10 cellular contexts compared by ENCODE assay signal in the genomic region with DNA sequence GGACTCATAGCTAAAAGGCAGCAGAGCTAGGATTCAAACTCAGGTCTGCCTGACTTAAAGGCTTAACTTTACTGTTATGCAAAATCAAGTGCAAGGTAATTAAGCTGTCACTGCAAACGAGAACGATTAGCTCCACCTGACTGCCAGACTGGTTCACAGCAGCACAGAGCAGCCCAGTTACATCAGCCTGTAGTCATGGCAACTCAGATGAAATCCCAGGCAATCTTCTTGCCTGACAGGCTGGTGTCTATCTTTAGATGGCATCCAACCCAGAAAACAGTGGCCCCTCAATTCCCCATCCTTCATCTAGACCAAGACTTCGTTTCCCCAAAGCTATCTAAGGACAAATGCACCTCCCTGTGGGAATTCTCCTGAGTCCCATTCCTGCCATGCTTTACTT.
A peak's percentile ranks its signal among the peaks of the same experiment; 100 is the strongest.
DNase-seq lines count a peak whose midpoint lies in the region; ATAC-seq, FAIRE-seq and TF ChIP-seq lines count a peak whose summit lies in the region.
"Had no signal": no experiment of that assay in that cellular context is flagged by ENCODE, and none has a peak within 500 bp of the region (broad histone marks: within the 10 kb centered on the region; RNA-seq: fewer than 3 reads in every experiment).

No MANE protein-coding gene starts in this region.

- peaks cover 5 to 91% (median 12%) of the 10 kb centered on the region in 3 donors for H3K36me3 Mint-ChIP-seq in naive thymus-derived CD8-positive, alpha-beta T cell

- no peaks in the 10 kb centered on the region for H3K9me3 Mint-ChIP-seq in naive thymus-derived CD8-positive, alpha-beta T cell

- POLR2A ChIA-PET in naive thymus-derived CD8-positive, alpha-beta T cell (lab: Charles Lee), result no interaction called here

- H3K27me3 Mint-ChIP-seq in naive thymus-derived CD8-positive, alpha-beta T cell, result no peaks in the 10 kb centered on the region

- no peak for FAIRE-seq in GM12891 (lab: Jason Lieb, UNC)
- FAIRE-seq: GM18507 had no signal

- DNase-seq in H7 (peak; percentile 79), NCI-H2171 (lab: John Stamatoyannopoulos, UW) (peak; percentile 48), dermis microvascular lymphatic vessel endothelial cell (ENCODE audit: low read depth in 2 of 2) (peak; percentile 52 to 78), NCI-H128 (lab: John Stamatoyannopoulos, UW; ENCODE audit: unreplicated experiment) (no peak), GM12891 (ENCODE audit: insufficient read length, low spot score) (no peak)
- DNase-seq in naive thymus-derived CD8-positive, alpha-beta T cell, result peak in 6 of 10 donors; percentile 2 to 66 (median 33)

- peak; percentile 74 to 83 for ATAC-seq in naive thymus-derived CD8-positive, alpha-beta T cell
- ATAC-seq in GM18502 (IDR thresholded peaks at IDR 0.05; ENCODE audit: poor library complexity, unreplicated experiment) (no peak), GM19023 (IDR thresholded peaks at IDR 0.05; ENCODE audit: unreplicated experiment) (no peak)

- no peaks in the 10 kb centered on the region for H3K27me3 ChIP-seq in H7 (ENCODE audit: control insufficient read depth, insufficient read depth, low read length)
- H3K27me3 ChIP-seq: breast epithelium had no signal

- peaks cover 18 to 33% (median 27%) of the 10 kb centered on the region in 4 donors for H3K4me1 Mint-ChIP-seq in naive thymus-derived CD8-positive, alpha-beta T cell

- TF ChIP-seq POLR2A in GM12891 (IDR thresholded peaks at IDR 0.05; ENCODE audit: low read depth, low read length), result no peak

- peak overlapping the region in 8 of 10 donors; percentile 34 to 81 (median 64) for H3K27ac Mint-ChIP-seq in naive thymus-derived CD8-positive, alpha-beta T cell

- H3K4me3 Mint-ChIP-seq in naive thymus-derived CD8-positive, alpha-beta T cell, result no peak overlapping the region

- peaks cover 1% of the 10 kb centered on the region; the same call in 1 of the 2 replicates for H3K36me3 ChIP-seq in H7 (replicated peaks; ENCODE audit: control insufficient read depth, insufficient read depth, low read length)
- H3K36me3 ChIP-seq: breast epithelium had no signal

- H3K4me3 ChIP-seq in H7 (ENCODE audit: insufficient read depth, low read depth, low read length), result no peak overlapping the region
- H3K4me3 ChIP-seq: breast epithelium had no signal

TF ChIP-seq in GM12891, 5 proteins besides CTCF, POLR2A, EP300 and RAD21:
- no peak for TF ChIP-seq PAX5 (IDR thresholded peaks at IDR 0.05; ENCODE audit: insufficient read depth, low read length, severe bottlenecking)
- no peak for TF ChIP-seq SPI1 (IDR thresholded peaks at IDR 0.05; ENCODE audit: low read depth, low read length)
- TF ChIP-seq POLR2AphosphoS5 (IDR thresholded peaks at IDR 0.05; ENCODE audit: low read depth, low read length), result no peak
- TF ChIP-seq TAF1 (IDR thresholded peaks at IDR 0.05; ENCODE audit: low read depth, low read length), result no peak
- TF ChIP-seq POU2F2 (IDR thresholded peaks at IDR 0.05; ENCODE audit: low read depth, low read length), result no peak

Comparison
In these comparisons a context has a peak if more than half of its experiments do, and no peak if none do; other contexts are left out.
1. DNase-seq: peak in H7 (single experiment), NCI-H2171 (single experiment), dermis microvascular lymphatic vessel endothelial cell (2 of 2) and naive thymus-derived CD8-positive, alpha-beta T cell (6 of 10); none in NCI-H128 (single experiment) and GM12891 (single experiment).
2. ATAC-seq: peak in naive thymus-derived CD8-positive, alpha-beta T cell (2 of 2); none in GM18502 (single experiment) and GM19023 (single experiment).